Comparison of ENCODE assay signal across 8 cellular contexts in genomic region chr6:17393335-17394191, GRCh38. TPM values are rescaled to one million over a fixed set of nuclear protein-coding genes. Genes with fewer than 3 reads are reported as not detected.
DNase-seq lines count a peak whose midpoint lies in the region; ATAC-seq and TF ChIP-seq lines count a peak whose summit lies in the region.

Gene CAP2, plus strand, starts transcription at chr6:17393595. Its CDS starts 27,961 bp downstream, at chr6:17421556.

- peak within 1 kb of the TSS in 3 of 4 donors; percentile 60 to 74 (median 67) for H3K4me3 ChIP-seq in adrenal gland
- peak within 1 kb of the TSS; percentile 79 for H3K4me3 ChIP-seq in cardiac muscle cell
- peak within 1 kb of the TSS; percentile 93 for H3K4me3 ChIP-seq in neuron (ENCODE audit: low read length)

- DNase-seq in G401 (ENCODE audit: low spot score): peak; percentile 95
- DNase-seq in NCI-H187 (lab: John Stamatoyannopoulos, UW): peak; percentile 38 to 39
- peak; percentile 60 to 81 (median 77) for DNase-seq in adrenal gland
- peak; percentile 44 to 89 for DNase-seq in cardiac muscle cell (ENCODE audit: low read depth in 1 of 2, low spot score in 1 of 2)
- DNase-seq in OCI-M1 (lab: John Stamatoyannopoulos, UW): no peak

- H2AFZ ChIP-seq in neuron (ENCODE audit: low read depth, low read length): peak within 1 kb of the TSS; percentile 94

- H3K27ac ChIP-seq in adrenal gland (peak within 1 kb of the TSS; percentile 38 to 87 (median 76)), cardiac muscle cell (peak within 1 kb of the TSS; percentile 99)

- TF ChIP-seq CTCF in adrenal gland (IDR thresholded peaks at IDR 0.05): no peak
- TF ChIP-seq CTCF in cardiac muscle cell (IDR thresholded peaks at IDR 0.05; ENCODE audit: low read depth, low read length): no peak

- no peaks in the 10 kb centered on the region for H3K9me3 ChIP-seq in adrenal gland (replicated peaks in 1 of 3)
- H3K9me3 ChIP-seq in cardiac muscle cell (ENCODE audit: low read depth): no peaks in the 10 kb centered on the region
- peaks cover 1% of the 10 kb centered on the region for H3K9me3 ChIP-seq in neuron (ENCODE audit: low read length)

- H3K4me1 ChIP-seq in adrenal gland (replicated peaks in 1 of 2) (peaks cover 11 to 25% of the 10 kb centered on the region in 2 donors), cardiac muscle cell (ENCODE audit: low read depth) (no peaks in the 10 kb centered on the region), neuron (ENCODE audit: insufficient read depth, low read length) (peaks cover 6% of the 10 kb centered on the region)

- H3K36me3 ChIP-seq in adrenal gland (replicated peaks in 1 of 2): no peaks in the 10 kb centered on the region
- peaks cover 3% of the 10 kb centered on the region for H3K36me3 ChIP-seq in cardiac muscle cell
- H3K36me3 ChIP-seq in neuron (ENCODE audit: insufficient read depth, low read length): no peaks in the 10 kb centered on the region

- in situ Hi-C loops in G401 (cut with HindIII; ENCODE audit: low sequenced_read_pairs): no loop called here

- peak in 1 of 2 donors; percentile 26 for TF ChIP-seq POLR2A in adrenal gland (IDR thresholded peaks at IDR 0.05)

- WGBS in adrenal gland, 4 donors: 1% methylated on average over 20 to 76 of the region's 81 CpGs

- H3K27me3 ChIP-seq in adrenal gland: no peaks in the 10 kb centered on the region
- no peaks in the 10 kb centered on the region for H3K27me3 ChIP-seq in cardiac muscle cell
- H3K27me3 ChIP-seq in neuron (ENCODE audit: insufficient read depth, low read length): no peaks in the 10 kb centered on the region

- no peak for ATAC-seq in GM21360 (IDR thresholded peaks at IDR 0.05; ENCODE audit: unreplicated experiment)
- ATAC-seq in HG03108 (IDR thresholded peaks at IDR 0.05; ENCODE audit: unreplicated experiment): no peak

- intact Hi-C loops in adrenal gland (cut with DNase I): no loop called here

RNA-seq across cellular contexts. Expression of gene CAP2, which starts in this region (rescaled TPM):
- total RNA-seq in G401 (2014; rRNA removed; shearing (Covaris generic)): 1.0 and 5.3 TPM in 2 replicates
- total RNA-seq in adrenal gland (10 to 100 TPM in 7 of 8 donors, 1 to 10 TPM in 1; 4.1 to 21.9 (median 13.4) TPM), cardiac muscle cell (95.7 and 106 TPM in 2 replicates)
- polyA plus RNA-seq in adrenal gland (10 to 100 TPM in 1 of 3 donors, 1 to 10 TPM in 2; 8.6 to 13.8 (median 8.8) TPM), cardiac muscle cell (262 and 328 TPM in 2 replicates)

Comparison
In these comparisons a context has a peak if more than half of its experiments do, and no peak if none do; other contexts are left out.
1. RNA of gene CAP2 (polyA plus RNA-seq): 262 to 328 TPM in cardiac muscle cell; 8.6 to 13.8 TPM in adrenal gland; every median in the first group is over 10 times any median in the second.
2. Peak in every context shown above with its lines, with median percentiles within 50 percentile points of each other: H3K4me3 ChIP-seq.